1 cellular context compared by ENCODE assay signal in genomic region chr19:35718345-35719041, GRCh38.
TF ChIP-seq lines count a peak whose summit lies in the region.

No MANE protein-coding gene starts in this region.

TF ChIP-seq in K562, 482 proteins besides CTCF, POLR2A, EP300 and RAD21 (continued from another document):
- TF ChIP-seq ZBTB11 (CRISPR knock-in tag; IDR thresholded peaks at IDR 0.05) (no peak), PRPF4 (IDR thresholded peaks at IDR 0.05; ENCODE audit: insufficient read depth, low read depth, low read length, poor library complexity, severe bottlenecking) (peak; percentile 38), SETDB1 (IDR thresholded peaks at IDR 0.05; ENCODE audit: low read length) (no peak), TBL1XR1 (IDR thresholded peaks at IDR 0.05; ENCODE audit: low read length in 2 of 2) (no peak), BDP1 (IDR thresholded peaks at IDR 0.05; ENCODE audit: insufficient read depth, insufficient read length) (no peak), LCOR (CRISPR knock-in tag; IDR thresholded peaks at IDR 0.05) (peak; percentile 46; the same call in 1 of the 2 replicates), PHF20 (IDR thresholded peaks at IDR 0.05; ENCODE audit: partially characterized antibody) (no peak), ZNF174 (CRISPR knock-in tag; IDR thresholded peaks at IDR 0.05) (no peak), TRIM24 (IDR thresholded peaks at IDR 0.05) (no peak), NCOR1 (IDR thresholded peaks at IDR 0.05) (no peak), ATF6 (CRISPR knock-in tag; IDR thresholded peaks at IDR 0.05) (no peak), NFIX (CRISPR knock-in tag; IDR thresholded peaks at IDR 0.05; ENCODE audit: low read depth) (no peak), THRB (CRISPR knock-in tag; conservative IDR thresholded peaks at IDR 0.05) (no peak), NEUROD1 (IDR thresholded peaks at IDR 0.05; ENCODE audit: borderline replicate concordance, low read depth, low read length, partially characterized antibody) (no peak), GABPB1 (CRISPR knock-in tag; IDR thresholded peaks at IDR 0.05) (0 out of 2 replicates have a peak, but pooled peaks have one; percentile 29), SAP30 (IDR thresholded peaks at IDR 0.05; ENCODE audit: borderline replicate concordance, insufficient read depth, low read depth, low read length, poor library complexity, severe bottlenecking) (peak; percentile 53), MYC (IDR thresholded peaks at IDR 0.05; ENCODE audit: low read depth, low read length) (peak; percentile 26; the same call in 1 of the 2 replicates), MYC (CRISPR knock-in tag; IDR thresholded peaks at IDR 0.05; ENCODE audit: borderline replicate concordance, low read depth) (no peak), MAFG (tag; conservative IDR thresholded peaks at IDR 0.05) (no peak), TCF15 (CRISPR knock-in tag; IDR thresholded peaks at IDR 0.05) (no peak), ETV5 (CRISPR knock-in tag; IDR thresholded peaks at IDR 0.05; ENCODE audit: low read depth) (no peak), ZNF511 (CRISPR knock-in tag; IDR thresholded peaks at IDR 0.05) (peak; percentile 13; the same call in 1 of the 2 replicates), ZNF41 (CRISPR knock-in tag; conservative IDR thresholded peaks at IDR 0.05) (no peak), ATF1 (CRISPR knock-in tag; IDR thresholded peaks at IDR 0.05) (no peak), ATF1 (tag; IDR thresholded peaks at IDR 0.05) (no peak), ZBED1 (IDR thresholded peaks at IDR 0.05) (no peak), KAT7 (CRISPR knock-in tag; IDR thresholded peaks at IDR 0.05; ENCODE audit: borderline replicate concordance) (0 out of 2 replicates have a peak, but pooled peaks have one; percentile 20), CHD1 (IDR thresholded peaks at IDR 0.05; ENCODE audit: low read length) (peak; percentile 40), HDAC1 (IDR thresholded peaks at IDR 0.05) (peak in 1 of 2 experiments; percentile 39; a peak in 1 of 4 replicates), GMEB1 (CRISPR knock-in tag; IDR thresholded peaks at IDR 0.05) (no peak), MTF1 (CRISPR knock-in tag; IDR thresholded peaks at IDR 0.05; ENCODE audit: borderline replicate concordance) (no peak), ZNF274 (IDR thresholded peaks at IDR 0.05; ENCODE audit: borderline replicate concordance, low read depth, low read length) (no peak), ZNF583 (CRISPR knock-in tag; IDR thresholded peaks at IDR 0.05) (no peak), NR2F6 (CRISPR knock-in tag; IDR thresholded peaks at IDR 0.05) (no peak)
TF ChIP-seq in K562: peak in this region for 19.
